In the genomic region with DNA sequence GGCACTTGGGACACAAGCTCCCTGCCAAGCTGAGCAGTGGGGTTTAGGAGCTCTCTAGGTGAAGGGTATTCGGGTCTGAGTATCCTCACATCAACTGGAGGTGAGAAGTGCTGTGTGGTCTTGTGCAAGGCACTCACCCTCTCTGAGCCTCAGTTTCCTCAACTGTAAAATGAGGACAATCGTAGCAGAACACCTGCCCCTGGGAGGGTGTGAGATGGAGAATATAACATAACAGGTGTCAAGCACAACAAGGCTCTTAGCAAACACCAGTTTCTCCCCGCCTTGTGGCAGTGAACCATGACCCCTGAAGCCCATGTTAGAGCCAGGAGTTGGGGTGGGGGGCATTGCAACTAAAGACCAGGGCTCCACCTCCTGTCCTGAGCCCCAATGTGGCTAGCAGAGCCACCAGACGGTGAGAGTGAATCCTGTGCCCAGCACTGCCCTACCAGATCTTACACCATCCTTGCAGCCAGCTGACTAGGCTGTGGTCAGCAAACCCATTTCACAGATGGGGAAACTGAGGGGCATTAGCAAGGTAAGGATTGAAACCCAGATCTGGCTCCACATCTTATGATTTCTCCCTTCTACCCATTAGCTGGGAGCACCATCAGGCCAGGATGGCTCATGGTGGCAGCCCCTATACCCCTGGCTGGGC, we compare ENCODE assay signal across 11 cellular contexts. TPM values are rescaled to one million over a fixed set of nuclear protein-coding genes. Genes with fewer than 3 reads are reported as not detected.
DNase-seq lines count a peak whose midpoint lies in the region; ATAC-seq and TF ChIP-seq lines count a peak whose summit lies in the region.
"Had no signal": no experiment of that assay in that cellular context is flagged by ENCODE, and none has a peak within 500 bp of the region (broad histone marks: within the 10 kb centered on the region; RNA-seq: fewer than 3 reads in every experiment).

No MANE protein-coding gene starts in this region.

- peak overlapping the region; percentile 99 for H3K27ac Mint-ChIP-seq in dendritic cell treated with granulocyte-macrophage colony-stimulating factor and Interleukin-4, amounts not matched to agents 40 ng/mL and 50 ng/mL, for 4 days
- H3K27ac Mint-ChIP-seq in neural progenitor cell, result peak overlapping the region; percentile 2

- H3K4me3 Mint-ChIP-seq in dendritic cell treated with granulocyte-macrophage colony-stimulating factor and Interleukin-4, amounts not matched to agents 40 ng/mL and 50 ng/mL, for 4 days, result no peak overlapping the region
- peak overlapping the region; percentile 63 for H3K4me3 Mint-ChIP-seq in neural progenitor cell

- H3K36me3 ChIP-seq in left ventricle myocardium inferior (no peaks in the 10 kb centered on the region), neural progenitor cell (no peaks in the 10 kb centered on the region), vagina (no peaks in the 10 kb centered on the region)

- H2AFZ ChIP-seq in neural progenitor cell (replicated peaks), result peak overlapping the region; percentile 20
- H2AFZ ChIP-seq: PC-9 had no signal

- no peak overlapping the region for H3K4me3 ChIP-seq in left ventricle myocardium inferior
- H3K4me3 ChIP-seq in neural progenitor cell, result no peak overlapping the region
- H3K4me3 ChIP-seq in vagina, result no peak overlapping the region
- H3K4me3 ChIP-seq: PC-9 had no signal

- DNase-seq in left ventricle myocardium inferior, result no peak
- DNase-seq in Right ventricle myocardium superior, result no peak
- DNase-seq in neural progenitor cell (ENCODE audit: low spot score), result no peak
- no peak for DNase-seq in vagina (ENCODE audit: extremely low spot score in 2 of 2)
- no peak for DNase-seq in NCI-H1092 (lab: John Stamatoyannopoulos, UW)
- no peak for DNase-seq in NCI-H1930 (lab: John Stamatoyannopoulos, UW)
- DNase-seq: activated CD4-positive, alpha-beta T cell treated with anti-CD3 and anti-CD28 coated beads, Interleukin-2, amount 50 U/mL, for 4 hours; activated effector memory CD4-positive, alpha-beta T cell treated with anti-CD3 and anti-CD28 coated beads, Interleukin-2, amount 50 U/mL, for 16 hours had no signal

- H3K36me3 Mint-ChIP-seq in dendritic cell treated with granulocyte-macrophage colony-stimulating factor and Interleukin-4, amounts not matched to agents 40 ng/mL and 50 ng/mL, for 4 days (ENCODE audit: low read depth), result peaks cover 27% of the 10 kb centered on the region
- H3K36me3 Mint-ChIP-seq in neural progenitor cell, result no peaks in the 10 kb centered on the region

- H3K79me2 ChIP-seq in neural progenitor cell (ENCODE audit: low read depth), result no peaks in the 10 kb centered on the region

- no peaks in the 10 kb centered on the region for H3K9me3 Mint-ChIP-seq in dendritic cell treated with granulocyte-macrophage colony-stimulating factor and Interleukin-4, amounts not matched to agents 40 ng/mL and 50 ng/mL, for 4 days
- peaks cover 2% of the 10 kb centered on the region for H3K9me3 Mint-ChIP-seq in neural progenitor cell

- peaks cover 90% of the 10 kb centered on the region for H3K4me1 ChIP-seq in left ventricle myocardium inferior
- peaks cover 10% of the 10 kb centered on the region for H3K4me1 ChIP-seq in neural progenitor cell
- peaks cover 53% of the 10 kb centered on the region for H3K4me1 ChIP-seq in vagina

- no peak for ATAC-seq in Right ventricle myocardium superior (ENCODE audit: poor library complexity)
- no peak for ATAC-seq in HG03139 (IDR thresholded peaks at IDR 0.05; ENCODE audit: unreplicated experiment)

- peaks cover 14% of the 10 kb centered on the region for H4K20me1 ChIP-seq in neural progenitor cell (ENCODE audit: low read depth)

- no peak overlapping the region for H3K9ac ChIP-seq in neural progenitor cell

- TF ChIP-seq CTCF in left ventricle myocardium inferior (IDR thresholded peaks at IDR 0.05; ENCODE audit: borderline replicate concordance), result no peak
- TF ChIP-seq CTCF in neural progenitor cell (IDR thresholded peaks at IDR 0.05), result no peak
- no peak for TF ChIP-seq CTCF in vagina (IDR thresholded peaks at IDR 0.05)

- H3K27me3 Mint-ChIP-seq in dendritic cell treated with granulocyte-macrophage colony-stimulating factor and Interleukin-4, amounts not matched to agents 40 ng/mL and 50 ng/mL, for 4 days, result peaks cover 13% of the 10 kb centered on the region
- peaks cover 16% of the 10 kb centered on the region for H3K27me3 Mint-ChIP-seq in neural progenitor cell (ENCODE audit: insufficient read depth, low read depth)

- H3F3A ChIP-seq in neural progenitor cell (ENCODE audit: low read depth), result peaks cover 37% of the 10 kb centered on the region

- peaks cover 58% of the 10 kb centered on the region for H3K4me1 Mint-ChIP-seq in dendritic cell treated with granulocyte-macrophage colony-stimulating factor and Interleukin-4, amounts not matched to agents 40 ng/mL and 50 ng/mL, for 4 days (ENCODE audit: low read depth)
- H3K4me1 Mint-ChIP-seq in neural progenitor cell, result peaks cover 31% of the 10 kb centered on the region

- no peak for TF ChIP-seq POLR2A in vagina (IDR thresholded peaks at IDR 0.05)

- H3K4me2 ChIP-seq in neural progenitor cell, result no peak overlapping the region
- H3K4me2 ChIP-seq: PC-9 had no signal

- intact Hi-C loops in left ventricle myocardium inferior (cut with micrococcal nuclease), result loop anchor here (5.0 kb wide), 1 partner anchor 117 kb away; no protein-coding TSS in a partner anchor
- intact Hi-C loops in Right ventricle myocardium superior (cut with DNase I), result no loop called here
- intact Hi-C loops in dendritic cell treated with granulocyte-macrophage colony-stimulating factor and Interleukin-4, amounts not matched to agents 40 ng/mL and 50 ng/mL, for 4 days (cut with micrococcal nuclease), result no loop called here
- intact Hi-C loops in vagina (cut with DNase I), result loop anchor here (5.0 kb wide), 1 partner anchor 167 kb away; a partner anchor contains a TSS

- H3K27me3 ChIP-seq in left ventricle myocardium inferior (ENCODE audit: low read depth) (peaks cover 16% of the 10 kb centered on the region), neural progenitor cell (peaks cover 44% of the 10 kb centered on the region), vagina (no peaks in the 10 kb centered on the region)

- H3K27ac ChIP-seq in left ventricle myocardium inferior (replicated peaks) (peak overlapping the region; percentile 97), neural progenitor cell (no peak overlapping the region), vagina (peak overlapping the region; percentile 94)
- H3K27ac ChIP-seq: PC-9 had no signal

- H3K9me3 ChIP-seq in left ventricle myocardium inferior (replicated peaks), result no peaks in the 10 kb centered on the region
- no peaks in the 10 kb centered on the region for H3K9me3 ChIP-seq in neural progenitor cell (ENCODE audit: low read depth)
- H3K9me3 ChIP-seq in vagina, result no peaks in the 10 kb centered on the region

RNA-seq across cellular contexts. Expression of a gene that starts 2.6 kb away (rescaled TPM):
- total RNA-seq in left ventricle myocardium inferior (45.5 TPM), Right ventricle myocardium superior (53.1 TPM), neural progenitor cell (ENCODE audit: low replicate concordance) (9.0 and 12.9 TPM in 2 replicates), vagina (96.5 TPM)

Comparison
In these comparisons a context has a peak if more than half of its experiments do, and no peak if none do; other contexts are left out.
1. intact Hi-C loops: an anchor here in left ventricle myocardium inferior (5.0 kb wide) and vagina (5.0 kb wide); none called in Right ventricle myocardium superior and dendritic cell treated with granulocyte-macrophage colony-stimulating factor and Interleukin-4, amounts not matched to agents 40 ng/mL and 50 ng/mL, for 4 days.